In the genomic region with DNA sequence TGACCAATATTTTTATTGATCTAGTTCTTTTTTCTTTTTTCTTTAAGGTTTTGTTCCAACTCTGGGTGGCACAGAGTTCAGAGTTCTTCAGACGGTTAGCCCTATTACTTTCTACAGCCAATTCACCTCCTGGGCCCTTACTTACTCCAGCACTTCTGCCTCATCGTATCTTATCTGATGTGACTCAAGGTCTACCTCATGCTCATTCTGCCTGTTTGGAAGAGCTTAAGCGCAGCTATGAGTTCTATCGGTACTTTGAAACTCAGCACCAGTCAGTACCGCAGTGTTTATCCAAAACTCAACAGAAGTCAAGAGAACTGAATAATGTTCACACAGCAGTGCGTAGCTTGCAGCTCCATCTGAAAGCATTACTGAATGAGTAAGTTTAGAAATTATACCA, we compare ENCODE assay signal across 27 cellular contexts.
"Had no signal": no experiment of that assay in that cellular context is flagged by ENCODE, and none has a peak within 500 bp of the region (broad histone marks: within the 10 kb centered on the region; RNA-seq: fewer than 3 reads in every experiment).

No MANE protein-coding gene starts in this region.

- H3K27me3 ChIP-seq: esophagus squamous epithelium, gastroesophageal sphincter, neural progenitor cell, stomach, thyroid gland, upper lobe of right lung had no signal

- H3K9ac ChIP-seq: neural progenitor cell, parathyroid adenoma had no signal

- H2AFZ ChIP-seq: neural progenitor cell, parathyroid adenoma had no signal

- H3K9me3 ChIP-seq: esophagus squamous epithelium, gastroesophageal sphincter, lower lobe of right lung, stomach, thyroid gland, upper lobe of right lung had no signal

- H3K4me1 ChIP-seq: lower lobe of right lung, neural progenitor cell, parathyroid adenoma, thyroid gland, upper lobe of right lung had no signal

- H3K4me2 ChIP-seq: neural progenitor cell had no signal

- H3K4me3 ChIP-seq: esophagus squamous epithelium, gastroesophageal sphincter, lower lobe of right lung, neural progenitor cell, stomach, thyroid gland, upper lobe of right lung had no signal

- DNase-seq: activated CD4-positive, alpha-beta T cell treated with anti-CD3 and anti-CD28 coated beads for 48 hours; activated CD4-positive, alpha-beta T cell treated with anti-CD3 and anti-CD28 coated beads, Interleukin-2, amount 50 U/mL, for 48 hours; activated CD8-positive, alpha-beta memory T cell treated with anti-CD3 and anti-CD28 coated beads, Interleukin-2, amount 50 U/mL, for 4 hours; activated gamma-delta T cell; activated naive CD4-positive, alpha-beta T cell treated with anti-CD3 and anti-CD28 coated beads, Interleukin-2, amount 10 ng/mL, durations not matched to agents 7 days and 5 days; activated T-cell treated with anti-CD3 and anti-CD28 coated beads, Interleukin-2, amount 50 U/mL, for 1 hour; anterior cingulate cortex; caudate nucleus; dermis blood vessel endothelial cell; effector CD4-positive, alpha-beta T cell; esophagus squamous epithelium; hippocampal formation; lower lobe of right lung; mesendoderm; natural killer cell; occipital lobe; right cardiac atrium; stimulated activated CD4-positive, alpha-beta T cell treated with anti-CD3 and anti-CD28 coated beads, Interleukin-15, amount 100 ng/mL, for 24 hours; stimulated activated CD4-positive, alpha-beta T cell treated with anti-CD3 and anti-CD28 coated beads, Interleukin-2, amount 100 ng/mL, for 24 hours; stimulated activated naive B cell treated with anti-CD40 and anti-IgM and Interleukin-4, amounts not matched to agents 10 μg/mL and 1 μg/mL and 100 μg/mL, for 72 hours; stomach; thyroid gland; upper lobe of right lung had no signal

- H3K27ac ChIP-seq: esophagus squamous epithelium, gastroesophageal sphincter, lower lobe of right lung, neural progenitor cell, parathyroid adenoma, stomach, thyroid gland, upper lobe of right lung, VCaP had no signal
